Comparison of ENCODE assay signal across 28 cellular contexts in genomic region chr10:13862541-13863233, GRCh38.
DNase-seq lines count a peak whose midpoint lies in the region; ATAC-seq, FAIRE-seq and TF ChIP-seq lines count a peak whose summit lies in the region.
"Had no signal": no experiment of that assay in that cellular context is flagged by ENCODE, and none has a peak within 500 bp of the region (broad histone marks: within the 10 kb centered on the region; RNA-seq: fewer than 3 reads in every experiment).

No MANE protein-coding gene starts in this region.

- H3K36me3 ChIP-seq in bronchial epithelial cell (ENCODE audit: control insufficient read depth, insufficient read depth, low read length) (no peaks in the 10 kb centered on the region), thoracic aorta (no peaks in the 10 kb centered on the region), breast epithelium (no peaks in the 10 kb centered on the region)
- H3K36me3 ChIP-seq: lower lobe of right lung, ovary had no signal

- H3K4me3 ChIP-seq in bronchial epithelial cell (ENCODE audit: low read depth, low read length): no peak overlapping the region
- no peak overlapping the region for H3K4me3 ChIP-seq in thoracic aorta
- no peak overlapping the region for H3K4me3 ChIP-seq in breast epithelium
- H3K4me3 ChIP-seq: body of pancreas, coronary artery, lower lobe of right lung, ovary had no signal

- H3K4me1 ChIP-seq in thoracic aorta (ENCODE audit: control insufficient read depth in 1 of 2, low read depth in 2 of 2) (peaks cover 0 to 43% of the 10 kb centered on the region in 2 donors), breast epithelium (no peaks in the 10 kb centered on the region)
- H3K4me1 ChIP-seq: body of pancreas had no signal

- H3K9me3 ChIP-seq in thoracic aorta: no peaks in the 10 kb centered on the region
- no peaks in the 10 kb centered on the region for H3K9me3 ChIP-seq in breast epithelium
- H3K9me3 ChIP-seq: body of pancreas, lower lobe of right lung, ovary had no signal

- FAIRE-seq in bronchial epithelial cell (lab: Jason Lieb, UNC): no peak
- FAIRE-seq: endometrium, TTC549 had no signal

- TF ChIP-seq POLR2A in breast epithelium (IDR thresholded peaks at IDR 0.05): no peak

- TF ChIP-seq CTCF in bronchial epithelial cell (IDR thresholded peaks at IDR 0.05; ENCODE audit: insufficient read depth, low read length, severe bottlenecking): no peak
- TF ChIP-seq CTCF in thoracic aorta (IDR thresholded peaks at IDR 0.05): no peak
- no peak for TF ChIP-seq CTCF in breast epithelium (IDR thresholded peaks at IDR 0.05)

- intact Hi-C loops in breast epithelium (cut with DNase I; ENCODE audit: low total_unique reads): no loop called here

- peak overlapping the region; percentile 13 to 20 for H3K27ac ChIP-seq in thoracic aorta
- no peak overlapping the region for H3K27ac ChIP-seq in breast epithelium
- H3K27ac ChIP-seq: 22Rv1, body of pancreas, lower lobe of right lung, ovary had no signal

- DNase-seq in NCI-H2171 treated with DMSO at 0.1 percent for 48 hours (lab: John Stamatoyannopoulos, UW) (peak; percentile 5), NCI-H2171 (lab: John Stamatoyannopoulos, UW) (no peak), bronchial epithelial cell (ENCODE audit: low read depth) (peak; percentile 32), lung microvascular endothelial cell (ENCODE audit: low read depth in 2 of 2) (peak; percentile 35 to 54), thoracic aorta (ENCODE audit: low spot score) (no peak), NOMO-1 treated with dmso at 0.1 percent for 144 hours (lab: John Stamatoyannopoulos, UW; ENCODE audit: unreplicated experiment) (no peak), breast epithelium (ENCODE audit: low spot score in 2 of 2) (no peak)
- DNase-seq: body of pancreas; Calu3; foreskin fibroblast; H9; islet precursor cell; KG1; lower lobe of right lung; MV-4-11; NCI-H2029 treated with DMSO at 0.1 percent for 48 hours; NCI-H524 treated with DMSO at 0.1 percent for 48 hours; ovary; stimulated activated CD4-positive, alpha-beta T cell treated with anti-CD3 and anti-CD28 coated beads, Interleukin-1b, Interleukin-23, amount 100 ng/mL, for 48 hours; SW 1271; trophoblast cell had no signal

- no peak for ATAC-seq in thoracic aorta (ENCODE audit: insufficient number of reproducible peaks, low FRiP score, low read depth)
- no peak for ATAC-seq in GM21367 (IDR thresholded peaks at IDR 0.05; ENCODE audit: unreplicated experiment)
- ATAC-seq: activated naive CD4-positive, alpha-beta T cell treated with anti-CD3 and anti-CD28 coated beads, Interleukin-2, amount 50 U/mL, for 72 hours; body of pancreas; lower lobe of right lung; stimulated activated memory B cell treated with anti-CD40 and anti-IgM and Interleukin-4, amounts not matched to agents 10 μg/mL and 1 μg/mL and 100 μg/mL, for 72 hours had no signal

- H3K27me3 ChIP-seq in bronchial epithelial cell (ENCODE audit: control insufficient read depth, insufficient read depth, low read length): no peaks in the 10 kb centered on the region
- H3K27me3 ChIP-seq in thoracic aorta (replicated peaks; ENCODE audit: insufficient read depth): no peaks in the 10 kb centered on the region
- H3K27me3 ChIP-seq in breast epithelium: no peaks in the 10 kb centered on the region
- H3K27me3 ChIP-seq: body of pancreas, ovary had no signal

Comparison
In these comparisons a context has a peak if more than half of its experiments do, and no peak if none do; other contexts are left out.
1. DNase-seq: peak in NCI-H2171 treated with DMSO at 0.1 percent for 48 hours (single experiment), bronchial epithelial cell (single experiment) and lung microvascular endothelial cell (2 of 2); none in NCI-H2171 (single experiment), thoracic aorta (single experiment), NOMO-1 treated with dmso at 0.1 percent for 144 hours (single experiment) and breast epithelium (0 of 2).
2. H3K27ac ChIP-seq: peak in thoracic aorta (2 of 2); none in breast epithelium (0 of 2).